1 cellular context compared by ENCODE assay signal in the genomic region with DNA sequence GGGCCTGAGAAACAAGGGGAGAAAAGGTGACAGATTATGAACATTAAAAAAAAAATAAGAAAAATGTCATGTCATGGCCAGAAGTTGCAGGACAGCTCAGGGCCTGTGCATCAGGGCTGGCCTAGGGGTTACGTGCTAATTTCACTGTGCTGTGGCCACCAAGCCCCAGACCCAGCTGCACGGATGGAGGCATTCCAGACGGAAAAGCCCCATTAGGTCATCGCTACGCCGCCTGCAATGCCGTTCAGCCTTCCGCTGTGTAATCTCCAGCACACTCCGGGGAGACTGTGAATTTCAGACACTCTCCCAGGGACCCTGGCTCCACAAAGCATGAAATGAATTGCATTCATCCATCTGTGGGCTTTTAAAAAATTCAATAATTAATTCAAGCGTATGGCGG.
TF ChIP-seq lines count a peak whose summit lies in the region.

No MANE protein-coding gene starts in this region.

TF ChIP-seq in H1, 55 proteins besides CTCF, POLR2A, EP300 and RAD21:
- TF ChIP-seq, protein P1, sequence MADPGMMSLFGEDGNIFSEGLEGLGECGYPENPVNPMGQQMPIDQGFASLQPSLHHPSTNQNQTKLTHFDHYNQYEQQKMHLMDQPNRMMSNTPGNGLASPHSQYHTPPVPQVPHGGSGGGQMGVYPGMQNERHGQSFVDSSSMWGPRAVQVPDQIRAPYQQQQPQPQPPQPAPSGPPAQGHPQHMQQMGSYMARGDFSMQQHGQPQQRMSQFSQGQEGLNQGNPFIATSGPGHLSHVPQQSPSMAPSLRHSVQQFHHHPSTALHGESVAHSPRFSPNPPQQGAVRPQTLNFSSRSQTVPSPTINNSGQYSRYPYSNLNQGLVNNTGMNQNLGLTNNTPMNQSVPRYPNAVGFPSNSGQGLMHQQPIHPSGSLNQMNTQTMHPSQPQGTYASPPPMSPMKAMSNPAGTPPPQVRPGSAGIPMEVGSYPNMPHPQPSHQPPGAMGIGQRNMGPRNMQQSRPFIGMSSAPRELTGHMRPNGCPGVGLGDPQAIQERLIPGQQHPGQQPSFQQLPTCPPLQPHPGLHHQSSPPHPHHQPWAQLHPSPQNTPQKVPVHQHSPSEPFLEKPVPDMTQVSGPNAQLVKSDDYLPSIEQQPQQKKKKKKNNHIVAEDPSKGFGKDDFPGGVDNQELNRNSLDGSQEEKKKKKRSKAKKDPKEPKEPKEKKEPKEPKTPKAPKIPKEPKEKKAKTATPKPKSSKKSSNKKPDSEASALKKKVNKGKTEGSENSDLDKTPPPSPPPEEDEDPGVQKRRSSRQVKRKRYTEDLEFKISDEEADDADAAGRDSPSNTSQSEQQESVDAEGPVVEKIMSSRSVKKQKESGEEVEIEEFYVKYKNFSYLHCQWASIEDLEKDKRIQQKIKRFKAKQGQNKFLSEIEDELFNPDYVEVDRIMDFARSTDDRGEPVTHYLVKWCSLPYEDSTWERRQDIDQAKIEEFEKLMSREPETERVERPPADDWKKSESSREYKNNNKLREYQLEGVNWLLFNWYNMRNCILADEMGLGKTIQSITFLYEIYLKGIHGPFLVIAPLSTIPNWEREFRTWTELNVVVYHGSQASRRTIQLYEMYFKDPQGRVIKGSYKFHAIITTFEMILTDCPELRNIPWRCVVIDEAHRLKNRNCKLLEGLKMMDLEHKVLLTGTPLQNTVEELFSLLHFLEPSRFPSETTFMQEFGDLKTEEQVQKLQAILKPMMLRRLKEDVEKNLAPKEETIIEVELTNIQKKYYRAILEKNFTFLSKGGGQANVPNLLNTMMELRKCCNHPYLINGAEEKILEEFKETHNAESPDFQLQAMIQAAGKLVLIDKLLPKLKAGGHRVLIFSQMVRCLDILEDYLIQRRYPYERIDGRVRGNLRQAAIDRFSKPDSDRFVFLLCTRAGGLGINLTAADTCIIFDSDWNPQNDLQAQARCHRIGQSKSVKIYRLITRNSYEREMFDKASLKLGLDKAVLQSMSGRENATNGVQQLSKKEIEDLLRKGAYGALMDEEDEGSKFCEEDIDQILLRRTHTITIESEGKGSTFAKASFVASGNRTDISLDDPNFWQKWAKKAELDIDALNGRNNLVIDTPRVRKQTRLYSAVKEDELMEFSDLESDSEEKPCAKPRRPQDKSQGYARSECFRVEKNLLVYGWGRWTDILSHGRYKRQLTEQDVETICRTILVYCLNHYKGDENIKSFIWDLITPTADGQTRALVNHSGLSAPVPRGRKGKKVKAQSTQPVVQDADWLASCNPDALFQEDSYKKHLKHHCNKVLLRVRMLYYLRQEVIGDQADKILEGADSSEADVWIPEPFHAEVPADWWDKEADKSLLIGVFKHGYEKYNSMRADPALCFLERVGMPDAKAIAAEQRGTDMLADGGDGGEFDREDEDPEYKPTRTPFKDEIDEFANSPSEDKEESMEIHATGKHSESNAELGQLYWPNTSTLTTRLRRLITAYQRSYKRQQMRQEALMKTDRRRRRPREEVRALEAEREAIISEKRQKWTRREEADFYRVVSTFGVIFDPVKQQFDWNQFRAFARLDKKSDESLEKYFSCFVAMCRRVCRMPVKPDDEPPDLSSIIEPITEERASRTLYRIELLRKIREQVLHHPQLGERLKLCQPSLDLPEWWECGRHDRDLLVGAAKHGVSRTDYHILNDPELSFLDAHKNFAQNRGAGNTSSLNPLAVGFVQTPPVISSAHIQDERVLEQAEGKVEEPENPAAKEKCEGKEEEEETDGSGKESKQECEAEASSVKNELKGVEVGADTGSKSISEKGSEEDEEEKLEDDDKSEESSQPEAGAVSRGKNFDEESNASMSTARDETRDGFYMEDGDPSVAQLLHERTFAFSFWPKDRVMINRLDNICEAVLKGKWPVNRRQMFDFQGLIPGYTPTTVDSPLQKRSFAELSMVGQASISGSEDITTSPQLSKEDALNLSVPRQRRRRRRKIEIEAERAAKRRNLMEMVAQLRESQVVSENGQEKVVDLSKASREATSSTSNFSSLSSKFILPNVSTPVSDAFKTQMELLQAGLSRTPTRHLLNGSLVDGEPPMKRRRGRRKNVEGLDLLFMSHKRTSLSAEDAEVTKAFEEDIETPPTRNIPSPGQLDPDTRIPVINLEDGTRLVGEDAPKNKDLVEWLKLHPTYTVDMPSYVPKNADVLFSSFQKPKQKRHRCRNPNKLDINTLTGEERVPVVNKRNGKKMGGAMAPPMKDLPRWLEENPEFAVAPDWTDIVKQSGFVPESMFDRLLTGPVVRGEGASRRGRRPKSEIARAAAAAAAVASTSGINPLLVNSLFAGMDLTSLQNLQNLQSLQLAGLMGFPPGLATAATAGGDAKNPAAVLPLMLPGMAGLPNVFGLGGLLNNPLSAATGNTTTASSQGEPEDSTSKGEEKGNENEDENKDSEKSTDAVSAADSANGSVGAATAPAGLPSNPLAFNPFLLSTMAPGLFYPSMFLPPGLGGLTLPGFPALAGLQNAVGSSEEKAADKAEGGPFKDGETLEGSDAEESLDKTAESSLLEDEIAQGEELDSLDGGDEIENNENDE (IDR thresholded peaks at IDR 0.05; ENCODE audit: insufficient replicate concordance, low read length), result no peak
